17 cellular contexts compared by ENCODE assay signal in the genomic region with DNA sequence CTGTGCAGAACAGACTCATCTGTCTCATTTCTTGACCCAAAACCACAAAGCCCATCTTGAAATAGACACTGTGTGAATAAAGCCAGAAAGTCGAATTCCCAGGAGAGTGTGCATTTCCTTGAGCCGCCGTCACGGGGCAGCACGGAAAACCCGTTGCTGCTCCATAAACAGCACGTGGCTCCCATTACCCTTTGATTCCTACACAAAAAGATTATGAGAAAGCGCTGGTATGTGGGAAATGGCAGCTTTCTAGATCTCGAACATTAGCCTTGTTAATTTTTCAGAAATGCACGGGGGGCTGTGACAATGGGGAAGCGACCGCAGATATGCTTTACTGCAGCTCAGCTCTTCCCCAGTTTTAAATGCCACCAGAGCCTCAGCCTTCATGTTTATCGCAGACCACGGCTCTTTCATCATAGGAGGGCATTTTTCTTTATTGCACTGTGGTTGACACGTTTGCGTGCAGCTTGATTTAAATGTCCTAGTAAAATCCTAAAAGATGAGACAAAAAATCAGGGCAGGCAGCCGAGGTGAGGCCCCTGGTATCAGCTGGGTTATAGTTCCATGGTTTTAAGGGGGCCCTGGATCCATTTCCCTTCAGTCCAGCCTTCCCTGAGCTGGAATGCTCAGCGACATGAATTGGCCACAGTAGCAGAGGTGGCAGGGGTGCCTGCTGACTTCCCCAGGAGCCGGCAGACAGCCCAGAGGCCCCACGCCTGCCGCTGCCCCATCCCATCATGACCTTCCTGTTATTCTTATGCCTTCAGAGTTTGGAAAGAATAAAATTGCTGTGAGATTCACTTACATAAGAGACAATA.
DNase-seq lines count a peak whose midpoint lies in the region; ATAC-seq and TF ChIP-seq lines count a peak whose summit lies in the region.
"Had no signal": no experiment of that assay in that cellular context is flagged by ENCODE, and none has a peak within 500 bp of the region (broad histone marks: within the 10 kb centered on the region; RNA-seq: fewer than 3 reads in every experiment).

No MANE protein-coding gene starts in this region.

- no peak overlapping the region for H4K91ac ChIP-seq in neuronal stem cell (ENCODE audit: low read depth, low read length, poor library complexity)

- H3K14ac ChIP-seq in neuronal stem cell (ENCODE audit: low read length) = peak overlapping the region; percentile 66

- no peak overlapping the region for H4K8ac ChIP-seq in neuronal stem cell (ENCODE audit: low read depth, low read length)

- no peaks in the 10 kb centered on the region for H3K79me2 ChIP-seq in DND-41 (ENCODE audit: insufficient read depth, low read length)

- no peak overlapping the region for H2BK5ac ChIP-seq in neuronal stem cell (ENCODE audit: low read length)

- ATAC-seq in DND-41 (ENCODE audit: insufficient read depth, low read depth) = peak; percentile 59; the same call in 2 of the 3 replicates
- no peak for ATAC-seq in right cardiac atrium
- ATAC-seq in GM19452 (IDR thresholded peaks at IDR 0.05; ENCODE audit: unreplicated experiment) = no peak
- ATAC-seq in HG03565 (IDR thresholded peaks at IDR 0.05; ENCODE audit: unreplicated experiment) = no peak
- ATAC-seq: activated T-helper 17 cell treated with anti-CD3 and anti-CD28 coated beads, Interleukin-2, amount 50 U/mL, for 72 hours; mucosa of descending colon had no signal

- no peak overlapping the region for H3K4me3 ChIP-seq in A673 (ENCODE audit: low read depth, low read length, poor library complexity, severe bottlenecking)
- H3K4me3 ChIP-seq in DND-41 (ENCODE audit: low read depth in 1 of 2, low read length in 2 of 2) = no peak overlapping the region
- peak overlapping the region; percentile 10; the same call in 1 of the 2 replicates for H3K4me3 ChIP-seq in SK-N-MC
- no peak overlapping the region for H3K4me3 ChIP-seq in neuronal stem cell (ENCODE audit: low read length in 2 of 2)
- no peak overlapping the region for H3K4me3 ChIP-seq in right cardiac atrium (ENCODE audit: low read length)
- H3K4me3 ChIP-seq: HAP-1, mucosa of descending colon, vagina had no signal

- no peak overlapping the region for H3K9ac ChIP-seq in DND-41 (ENCODE audit: low read depth, low read length)
- H3K9ac ChIP-seq in SK-N-MC (ENCODE audit: insufficient read length) = no peak overlapping the region
- H3K9ac ChIP-seq in neuronal stem cell (ENCODE audit: low read depth, low read length, poor library complexity) = no peak overlapping the region

- H3K18ac ChIP-seq in neuronal stem cell (ENCODE audit: low read length) = no peak overlapping the region

- no peaks in the 10 kb centered on the region for H3K36me3 Mint-ChIP-seq in activated naive CD8-positive, alpha-beta T cell treated with anti-CD3 and anti-CD28 coated beads for 36 hours
- H3K36me3 Mint-ChIP-seq: brain had no signal

- 0 out of 2 replicates have a peak, but pooled peaks have one; percentile 30 for TF ChIP-seq CTCF in A673 (conservative IDR thresholded peaks at IDR 0.05; ENCODE audit: low read depth, low read length)
- TF ChIP-seq CTCF in DND-41 (IDR thresholded peaks at IDR 0.05; ENCODE audit: borderline replicate concordance, extremely low read depth, low read length, poor library complexity, severe bottlenecking) = no peak

- H2AK5ac ChIP-seq in neuronal stem cell (ENCODE audit: low read depth, low read length) = no peak overlapping the region

- POLR2A ChIA-PET in A673 (lab: Charles Lee; ENCODE audit: low non-redundant PET) = no interaction called here

- H3K4me3 Mint-ChIP-seq in activated naive CD8-positive, alpha-beta T cell treated with anti-CD3 and anti-CD28 coated beads for 36 hours = no peak overlapping the region
- H3K4me3 Mint-ChIP-seq: activated T-helper 17 cell treated with anti-CD3 and anti-CD28 coated beads, Interleukin-2, amount 50 U/mL, for 72 hours; brain had no signal

- H2BK12ac ChIP-seq in neuronal stem cell (ENCODE audit: low read length) = no peak overlapping the region

- no peak overlapping the region for H3K23ac ChIP-seq in neuronal stem cell (ENCODE audit: low read depth, low read length, poor library complexity)

- no peak overlapping the region for H3K4me2 ChIP-seq in DND-41 (ENCODE audit: insufficient read depth, low read length)
- H3K4me2 ChIP-seq in neuronal stem cell (ENCODE audit: insufficient read depth, low read length, poor library complexity, severe bottlenecking) = no peak overlapping the region

- H2BK15ac ChIP-seq in neuronal stem cell (ENCODE audit: low read length) = no peak overlapping the region

- H3K27me3 ChIP-seq in A673 (replicated peaks; ENCODE audit: insufficient read depth, low read depth, low read length, poor library complexity) (peaks cover 28% of the 10 kb centered on the region), DND-41 (ENCODE audit: insufficient read depth, low read length, poor library complexity) (no peaks in the 10 kb centered on the region), neuronal stem cell (ENCODE audit: control insufficient read depth in 3 of 3, insufficient read depth in 3 of 3, low read depth in 1 of 3, low read length in 3 of 3) (peaks cover 0 to 11% (median 7%) of the 10 kb centered on the region in 3 experiments), right cardiac atrium (ENCODE audit: control insufficient read depth, insufficient read depth) (no peaks in the 10 kb centered on the region)
- H3K27me3 ChIP-seq: vagina had no signal

- no peak overlapping the region for H2AFZ ChIP-seq in DND-41 (ENCODE audit: low read depth, low read length)
- H2AFZ ChIP-seq in neuronal stem cell (ENCODE audit: low read length) = no peak overlapping the region

- H3K4ac ChIP-seq in neuronal stem cell (ENCODE audit: low read length) = no peak overlapping the region

- H3K9me3 ChIP-seq in A673 (ENCODE audit: low read depth, low read length, poor library complexity, severe bottlenecking) = no peaks in the 10 kb centered on the region
- H3K9me3 ChIP-seq in DND-41 (ENCODE audit: insufficient read depth, low read length, severe bottlenecking) = peaks cover 10% of the 10 kb centered on the region
- H3K9me3 ChIP-seq in SK-N-MC (ENCODE audit: low read depth, low read length) = no peaks in the 10 kb centered on the region
- H3K9me3 ChIP-seq in neuronal stem cell (replicated peaks in 1 of 2; ENCODE audit: control insufficient read depth in 2 of 2, insufficient read depth in 1 of 2, low read depth in 1 of 2, low read length in 2 of 2) = peaks cover 0 to 7% of the 10 kb centered on the region in 2 donors
- H3K9me3 ChIP-seq in right cardiac atrium (ENCODE audit: control insufficient read depth, low read length) = peaks cover 2% of the 10 kb centered on the region
- H3K9me3 ChIP-seq: HAP-1, vagina had no signal

- H3K79me1 ChIP-seq in neuronal stem cell (ENCODE audit: low read depth, low read length) = no peaks in the 10 kb centered on the region

- intact Hi-C loops in A673 (cut with micrococcal nuclease; ENCODE audit: unreplicated experiment) = no loop called here
- intact Hi-C loops in right cardiac atrium (cut with DNase I) = no loop called here

- H3K27ac ChIP-seq in A673 (ENCODE audit: low read depth, low read length, poor library complexity, severe bottlenecking) = no peak overlapping the region
- H3K27ac ChIP-seq in DND-41 (ENCODE audit: low read length) = no peak overlapping the region
- H3K27ac ChIP-seq in SK-N-MC = no peak overlapping the region
- no peak overlapping the region for H3K27ac ChIP-seq in neuronal stem cell (replicated peaks; ENCODE audit: low read length)
- H3K27ac ChIP-seq in right cardiac atrium (ENCODE audit: low read length) = no peak overlapping the region
- H3K27ac ChIP-seq: vagina had no signal

- CTCF ChIA-PET in A673 (lab: Charles Lee) = no interaction called here

- peaks cover 3% of the 10 kb centered on the region for H3K4me1 ChIP-seq in A673 (ENCODE audit: insufficient read depth, low read length, poor library complexity, severe bottlenecking)
- no peaks in the 10 kb centered on the region for H3K4me1 ChIP-seq in DND-41 (ENCODE audit: insufficient read depth, low read length)
- no peaks in the 10 kb centered on the region for H3K4me1 ChIP-seq in neuronal stem cell (ENCODE audit: control insufficient read depth in 2 of 2, insufficient read depth in 1 of 2, low read depth in 1 of 2, low read length in 2 of 2)
- H3K4me1 ChIP-seq in right cardiac atrium (ENCODE audit: control insufficient read depth, insufficient read depth, low read length) = no peaks in the 10 kb centered on the region
- H3K4me1 ChIP-seq: HAP-1 had no signal

- H3K9me3 Mint-ChIP-seq in activated naive CD8-positive, alpha-beta T cell treated with anti-CD3 and anti-CD28 coated beads for 36 hours = peaks cover 6% of the 10 kb centered on the region

- peaks cover 4% of the 10 kb centered on the region for H3K27me3 Mint-ChIP-seq in activated naive CD8-positive, alpha-beta T cell treated with anti-CD3 and anti-CD28 coated beads for 36 hours

- no peaks in the 10 kb centered on the region for H3K4me1 Mint-ChIP-seq in activated naive CD8-positive, alpha-beta T cell treated with anti-CD3 and anti-CD28 coated beads for 36 hours
- H3K4me1 Mint-ChIP-seq: activated T-helper 17 cell treated with anti-CD3 and anti-CD28 coated beads, Interleukin-2, amount 50 U/mL, for 72 hours had no signal

- no CpG with 5 or more reads among the region's 21 CpGs for WGBS in neuronal stem cell (ENCODE audit: extremely low coverage in 2 of 2, insufficient read length in 2 of 2, insufficient replicate concordance in 1 of 2), 2 donors
- 57% methylated on average over 21 of the region's 21 CpGs for WGBS in right cardiac atrium

- H4K20me1 ChIP-seq in DND-41 (ENCODE audit: insufficient read depth, low read length) = no peaks in the 10 kb centered on the region

- H3K36me3 ChIP-seq in A673 (ENCODE audit: insufficient read depth, low read length, poor library complexity, severe bottlenecking) (no peaks in the 10 kb centered on the region), DND-41 (ENCODE audit: insufficient read depth, low read length) (no peaks in the 10 kb centered on the region), SK-N-MC (ENCODE audit: insufficient read depth, low read length) (no peaks in the 10 kb centered on the region), neuronal stem cell (replicated peaks in 1 of 2; ENCODE audit: control insufficient read depth in 2 of 2, insufficient read depth in 2 of 2, low read length in 2 of 2) (no peaks in the 10 kb centered on the region)
- H3K36me3 ChIP-seq: HAP-1, vagina had no signal

- no TSS peak for BruUV-seq in A673 (replicated peaks; lab: Mats Ljungman, UMichigan)

- DNase-seq in A673 (ENCODE audit: low spot score) (peak; percentile 65), DND-41 (no peak), SK-N-MC (ENCODE audit: low read depth, low spot score) (no peak), neuronal stem cell (ENCODE audit: low spot score) (no peak), right cardiac atrium (no peak)
- no peak for DNase-seq in activated naive CD8-positive, alpha-beta T cell treated with anti-CD3 and anti-CD28 coated beads for 36 hours
- DNase-seq: activated CD4-positive, alpha-beta T cell treated with anti-CD3 and anti-CD28 coated beads for 4 hours; cortex of kidney; mucosa of descending colon; NCI-H524; stimulated activated CD4-positive, alpha-beta T cell treated with anti-CD3 and anti-CD28 coated beads, Interleukin-12 subunit alpha, Interleukin-12 subunit beta, amount 100 ng/mL, for 4 hours had no signal

- H3K27ac Mint-ChIP-seq in activated naive CD8-positive, alpha-beta T cell treated with anti-CD3 and anti-CD28 coated beads for 36 hours = no peak overlapping the region
- H3K27ac Mint-ChIP-seq: activated T-helper 17 cell treated with anti-CD3 and anti-CD28 coated beads, Interleukin-2, amount 50 U/mL, for 72 hours had no signal

- H2BK120ac ChIP-seq in neuronal stem cell (ENCODE audit: low read depth, low read length) = no peak overlapping the region
